15 cellular contexts compared by ENCODE assay signal in the genomic region with DNA sequence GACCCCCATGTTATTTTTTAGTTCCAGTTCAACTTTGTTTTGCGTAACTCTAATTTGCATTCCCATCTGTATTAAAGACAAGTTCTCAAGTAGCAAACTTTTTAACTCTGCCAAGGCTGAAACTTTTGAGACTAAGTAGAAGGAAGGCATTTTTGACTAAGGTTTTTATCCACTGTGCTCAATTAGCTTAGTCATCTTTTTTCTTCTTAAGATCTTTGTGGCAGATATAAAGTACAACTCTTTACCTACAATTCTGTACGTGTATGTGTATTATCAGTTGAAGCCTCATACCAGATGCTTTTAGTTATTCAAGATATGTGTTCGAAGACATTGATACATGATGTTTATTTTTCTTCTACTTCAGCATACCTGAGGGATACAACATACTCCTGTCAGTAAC.
"Had no signal": no experiment of that assay in that cellular context is flagged by ENCODE, and none has a peak within 500 bp of the region (broad histone marks: within the 10 kb centered on the region; RNA-seq: fewer than 3 reads in every experiment).

No MANE protein-coding gene starts in this region.

- ATAC-seq: esophagus mucosa had no signal

- H3K4me1 Mint-ChIP-seq: nephron progenitor cell had no signal

- H3K9me3 ChIP-seq: breast epithelium, transverse colon had no signal

- H3K27ac ChIP-seq: breast epithelium, transverse colon had no signal

- H3K27ac Mint-ChIP-seq: activated naive CD4-positive, alpha-beta T cell treated with anti-CD3 and anti-CD28 coated beads for 36 hours; nephron progenitor cell; T-helper 1 cell treated with Interleukin-12 subunit alpha and Interleukin-12 subunit beta and Interleukin-4 antibody, amounts not matched to agents 30 μg/mL and 1 μg/mL, for 36 hours had no signal

- DNase-seq: activated CD4-positive, alpha-beta T cell treated with anti-CD3 and anti-CD28 coated beads, Interleukin-2, amount 50 U/mL, for 1 hour; activated CD4-positive, CD25-positive, alpha-beta regulatory T cell; activated naive CD4-positive, alpha-beta T cell treated with anti-CD3 and anti-CD28 coated beads for 36 hours; dorsolateral prefrontal cortex; foreskin fibroblast; head of caudate nucleus; nephron progenitor cell; stimulated activated CD4-positive, alpha-beta T cell treated with anti-CD3 and anti-CD28 coated beads, Interleukin-12 subunit alpha, Interleukin-12 subunit beta, amount 100 ng/mL, for 4 hours; stimulated activated naive CD4-positive, alpha-beta T cell; substantia nigra; transverse colon had no signal

- H3K4me1 ChIP-seq: breast epithelium, transverse colon had no signal

- H3K4me3 Mint-ChIP-seq: activated naive CD4-positive, alpha-beta T cell treated with anti-CD3 and anti-CD28 coated beads for 36 hours; activated T-helper 1 cell treated with anti-CD3 and anti-CD28 coated beads, Interleukin-12 subunit alpha, Interleukin-12 subunit beta, Interleukin-2, Interleukin-4 antibody, amounts not matched to agents 30 ng/mL and 10 ng/mL and 1 ng/mL, durations not matched to agents 14 hours and 24 hours and 36 hours; nephron progenitor cell; T-helper 1 cell treated with Interleukin-12 subunit alpha and Interleukin-12 subunit beta and Interleukin-4 antibody, amounts not matched to agents 30 μg/mL and 1 μg/mL, for 36 hours had no signal

- H3K4me3 ChIP-seq: breast epithelium, dorsolateral prefrontal cortex, transverse colon had no signal

- H3K27me3 ChIP-seq: breast epithelium, dorsolateral prefrontal cortex, transverse colon had no signal

- H3K9me3 Mint-ChIP-seq: activated naive CD4-positive, alpha-beta T cell treated with anti-CD3 and anti-CD28 coated beads for 36 hours; activated T-helper 1 cell treated with anti-CD3 and anti-CD28 coated beads, Interleukin-12 subunit alpha, Interleukin-12 subunit beta, Interleukin-2, Interleukin-4 antibody, amounts not matched to agents 30 ng/mL and 10 ng/mL and 1 ng/mL, durations not matched to agents 14 hours and 24 hours and 36 hours; nephron progenitor cell; T-helper 1 cell treated with Interleukin-12 subunit alpha and Interleukin-12 subunit beta and Interleukin-4 antibody, amounts not matched to agents 30 μg/mL and 1 μg/mL, for 36 hours had no signal
